Comparison of ENCODE assay signal across 9 cellular contexts in genomic region chr4:2931765-2932560, GRCh38. TPM values are rescaled to one million over a fixed set of nuclear protein-coding genes. Genes with fewer than 3 reads are reported as not detected.
A peak's percentile ranks its signal among the peaks of the same experiment; 100 is the strongest.
DNase-seq lines count a peak whose midpoint lies in the region; ATAC-seq, FAIRE-seq and TF ChIP-seq lines count a peak whose summit lies in the region.
"Had no signal": no experiment of that assay in that cellular context is flagged by ENCODE, and none has a peak within 500 bp of the region (broad histone marks: within the 10 kb centered on the region; RNA-seq: fewer than 3 reads in every experiment).

No MANE protein-coding gene starts in this region.

- peaks cover 21% of the 10 kb centered on the region for H3F3A ChIP-seq in SK-N-SH (replicated peaks; ENCODE audit: insufficient read depth)

- H3K9me2 ChIP-seq in HCT116 (ENCODE audit: insufficient read depth) (no peaks in the 10 kb centered on the region), SK-N-SH (no peaks in the 10 kb centered on the region)

- no peaks in the 10 kb centered on the region for H3K27me3 Mint-ChIP-seq in astrocyte (ENCODE audit: low read depth, unreplicated experiment)

- H4K20me1 ChIP-seq in HCT116 (ENCODE audit: insufficient read depth) (peaks cover 3% of the 10 kb centered on the region; the same call in 1 of the 2 replicates), astrocyte (ENCODE audit: insufficient read depth, low read length) (peaks cover 60% of the 10 kb centered on the region), SK-N-SH (ENCODE audit: insufficient read depth) (0 out of 2 replicates have a peak, but pooled peaks cover 10% of the 10 kb centered on the region)

- TF ChIP-seq RAD21 in HCT116 (IDR thresholded peaks at IDR 0.05; ENCODE audit: low read depth) (no peak), SK-N-SH (IDR thresholded peaks at IDR 0.05; ENCODE audit: low read length) (no peak)

- H3K4me2 ChIP-seq in HCT116 (ENCODE audit: low read length) (no peak overlapping the region; the same call in 1 of the 2 replicates), astrocyte (ENCODE audit: low read length) (peak overlapping the region; percentile 93), SK-N-SH (no peak overlapping the region)

- H3K79me2 ChIP-seq in HCT116 (ENCODE audit: insufficient read depth, low read length) (peaks cover 36% of the 10 kb centered on the region), astrocyte (ENCODE audit: insufficient read depth, low read length) (peaks cover 46% of the 10 kb centered on the region), SK-N-SH (ENCODE audit: insufficient read depth) (peaks cover 36% of the 10 kb centered on the region)

- no peak for TF ChIP-seq POLR2A in HCT116 (IDR thresholded peaks at IDR 0.05; ENCODE audit: borderline replicate concordance, extremely low read depth, insufficient read depth, insufficient read length)

- no peaks in the 10 kb centered on the region for H3K9me3 ChIP-seq in HCT116 (ENCODE audit: control insufficient read depth in 1 of 2, insufficient read depth in 1 of 2, low read depth in 1 of 2, low read length in 2 of 2)
- H3K9me3 ChIP-seq in astrocyte (ENCODE audit: insufficient read depth, low read depth, low read length), result no peaks in the 10 kb centered on the region
- H3K9me3 ChIP-seq in mucosa of descending colon, result no peaks in the 10 kb centered on the region
- H3K9me3 ChIP-seq in SK-N-SH, result no peaks in the 10 kb centered on the region
- H3K9me3 ChIP-seq: HAP-1 had no signal

- no peaks in the 10 kb centered on the region for H3K9me3 Mint-ChIP-seq in astrocyte (ENCODE audit: unreplicated experiment)

- H3K4me3 ChIP-seq in GM12865 (ENCODE audit: low read depth, low read length), result peak overlapping the region; percentile 71
- H3K4me3 ChIP-seq in HCT116 (replicated peaks in 1 of 2; ENCODE audit: low read depth in 1 of 2, low read length in 2 of 2), result no peak overlapping the region
- H3K4me3 ChIP-seq in astrocyte (ENCODE audit: insufficient read depth, low read depth, low read length), result no peak overlapping the region
- H3K4me3 ChIP-seq in mucosa of descending colon, result no peak overlapping the region
- H3K4me3 ChIP-seq in SK-N-SH (ENCODE audit: low read depth in 2 of 2, low read length in 1 of 2), result no peak overlapping the region; a peak in 1 of 4 replicates

- ATAC-seq in HCT116 (no peak), mucosa of descending colon (peak; percentile 23)

- H3K4me1 Mint-ChIP-seq in astrocyte (ENCODE audit: low read depth, unreplicated experiment), result peaks cover 20% of the 10 kb centered on the region

- 97% methylated on average over 21 of the region's 35 CpGs for WGBS in SK-N-SH (ENCODE audit: low lambda C conversion rate)

- RAD21 ChIA-PET in HCT116 (lab: Charles Lee; ENCODE audit: low non-redundant PET in 1 of 2, low total read pairs in 2 of 2, uncharacterized antibody in 2 of 2, unreplicated experiment in 2 of 2), result no interaction called here

- peaks cover 4 to 31% of the 10 kb centered on the region in 2 experiments; a peak in 2 of 4 replicates for H3K36me3 ChIP-seq in HCT116 (ENCODE audit: control insufficient read depth in 1 of 2, insufficient read depth in 2 of 2, low read length in 2 of 2)
- peaks cover 10% of the 10 kb centered on the region for H3K36me3 ChIP-seq in astrocyte (ENCODE audit: insufficient read depth, low read length)
- H3K36me3 ChIP-seq in mucosa of descending colon (ENCODE audit: low read depth), result peaks cover 3% of the 10 kb centered on the region
- H3K36me3 ChIP-seq in SK-N-SH (replicated peaks in 1 of 2; ENCODE audit: control insufficient read depth in 1 of 2, insufficient read depth in 2 of 2, low read length in 1 of 2), result peaks cover 14 to 61% of the 10 kb centered on the region in 2 experiments

- H3K4me3 Mint-ChIP-seq in astrocyte (ENCODE audit: unreplicated experiment), result no peak overlapping the region

- H3K9ac ChIP-seq in HCT116 (ENCODE audit: low read length) (no peak overlapping the region), astrocyte (ENCODE audit: low read length) (no peak overlapping the region), SK-N-SH (no peak overlapping the region)

- H2AFZ ChIP-seq in HCT116 (ENCODE audit: low read depth, low read length, poor library complexity, severe bottlenecking) (no peak overlapping the region), astrocyte (ENCODE audit: low read depth, low read length) (no peak overlapping the region), SK-N-SH (ENCODE audit: low read depth) (no peak overlapping the region)

- peak; percentile 51 for TF ChIP-seq CTCF in GM12865 (IDR thresholded peaks at IDR 0.05; ENCODE audit: insufficient read depth, low read depth, low read length, missing control alignments)
- no peak for TF ChIP-seq CTCF in HCT116 (IDR thresholded peaks at IDR 0.05 in 2 of 3, conservative IDR thresholded peaks at IDR 0.05 in 1 of 3; ENCODE audit: borderline replicate concordance in 1 of 3, insufficient read depth in 1 of 3, low read depth in 2 of 3, low read length in 2 of 3)
- TF ChIP-seq CTCF in RWPE1 (conservative IDR thresholded peaks at IDR 0.05; ENCODE audit: low read depth), result no peak
- TF ChIP-seq CTCF in astrocyte (IDR thresholded peaks at IDR 0.05; ENCODE audit: insufficient read depth, low read depth, low read length), result no peak
- no peak for TF ChIP-seq CTCF in mucosa of descending colon (IDR thresholded peaks at IDR 0.05)
- TF ChIP-seq CTCF in SK-N-SH (IDR thresholded peaks at IDR 0.05), result no peak

- DNase-seq in GM12865 (ENCODE audit: low read depth), result peak; percentile 89
- DNase-seq in HCT116 (ENCODE audit: low read depth, low spot score), result no peak
- DNase-seq in RWPE1 (ENCODE audit: low spot score), result no peak
- DNase-seq in astrocyte (ENCODE audit: low read depth), result no peak
- peak; percentile 47 to 89 (median 65) for DNase-seq in mucosa of descending colon
- DNase-seq in SK-N-SH, result no peak
- no peak for DNase-seq in HUDEP-2 (lab: John Stamatoyannopoulos, UW; ENCODE audit: unreplicated experiment in 76 of 76)
- no peak for DNase-seq in A172 (ENCODE audit: low spot score)

- H3K27me3 ChIP-seq in HCT116 (ENCODE audit: insufficient read depth, low read length) (no peaks in the 10 kb centered on the region), astrocyte (ENCODE audit: insufficient read depth, low read length) (no peaks in the 10 kb centered on the region), SK-N-SH (ENCODE audit: insufficient read depth) (no peaks in the 10 kb centered on the region)

- CTCF ChIA-PET in HCT116 (lab: Charles Lee) (no interaction called here), RWPE1 (lab: Yijun Ruan, JAX) (no interaction called here), SK-N-SH (lab: Yijun Ruan, JAX) (no interaction called here)

- intact Hi-C loops in HCT116 (cut with micrococcal nuclease), result no loop called here
- intact Hi-C loops in mucosa of descending colon (cut with DNase I, micrococcal nuclease), result loop anchor here (10.0 kb wide), 2 partner anchors 87 to 167 kb away; partner anchors contain the start of gene ADD1 (in 1 of the 2)

- H3K4me1 ChIP-seq in HCT116 (ENCODE audit: control insufficient read depth in 1 of 2, insufficient read depth in 2 of 2, low read length in 2 of 2) (peaks cover 14 to 29% of the 10 kb centered on the region in 2 experiments), astrocyte (ENCODE audit: insufficient read depth, low read length) (peaks cover 37% of the 10 kb centered on the region), mucosa of descending colon (ENCODE audit: low read depth) (peaks cover 34% of the 10 kb centered on the region), SK-N-SH (ENCODE audit: control insufficient read depth in 1 of 2, insufficient read depth in 2 of 2, low read depth in 1 of 2, low read length in 1 of 2) (peaks cover 20 to 34% of the 10 kb centered on the region in 2 experiments)

- peak overlapping the region; percentile 58 for H3K27ac Mint-ChIP-seq in astrocyte (ENCODE audit: unreplicated experiment)

- no TSS peak for BruUV-seq in HCT116 (replicated peaks; lab: Mats Ljungman, UMichigan)

- POLR2A ChIA-PET in HCT116 (lab: Charles Lee), result no interaction called here
- POLR2A ChIA-PET in RWPE1 (lab: Yijun Ruan, JAX; ENCODE audit: low non-redundant PET), result no interaction called here
- POLR2A ChIA-PET in SK-N-SH (lab: Yijun Ruan, JAX), result no interaction called here

- no peak for TF ChIP-seq EP300 in SK-N-SH (IDR thresholded peaks at IDR 0.05; ENCODE audit: borderline replicate concordance in 1 of 2, low read depth in 1 of 2, low read length in 1 of 2)

- no peak for FAIRE-seq in astrocyte (lab: Jason Lieb, UNC)

- peaks cover 11% of the 10 kb centered on the region for H3K36me3 Mint-ChIP-seq in astrocyte (ENCODE audit: low read depth, unreplicated experiment)

- H3K27ac ChIP-seq in HCT116 (ENCODE audit: low read depth, low read length), result no peak overlapping the region; the same call in 1 of the 2 replicates
- peak overlapping the region; percentile 92 for H3K27ac ChIP-seq in RWPE1
- H3K27ac ChIP-seq in astrocyte (ENCODE audit: low read depth, low read length), result no peak overlapping the region
- H3K27ac ChIP-seq in SK-N-SH (ENCODE audit: low read depth in 2 of 2, low read length in 1 of 2), result no peak overlapping the region; a peak in 1 of 4 replicates

TF ChIP-seq in HCT116, 20 proteins besides CTCF, POLR2A, EP300 and RAD21 (continues in another document):
- TF ChIP-seq CEBPB (IDR thresholded peaks at IDR 0.05; ENCODE audit: low read depth), result no peak
- no peak for TF ChIP-seq MAX (IDR thresholded peaks at IDR 0.05)
- TF ChIP-seq SIN3A (IDR thresholded peaks at IDR 0.05; ENCODE audit: low read depth), result no peak

TF ChIP-seq in SK-N-SH, 30 proteins besides CTCF, POLR2A, EP300 and RAD21 (continues in another document):
- TF ChIP-seq JUND (IDR thresholded peaks at IDR 0.05), result no peak

RNA-seq across cellular contexts. Expression of gene NOP14, which starts 31.2 kb away (rescaled TPM):
- 67.3 TPM for total RNA-seq in HCT116 (2021; ENCODE audit: unreplicated experiment)
- 39.1 and 51.6 TPM in 2 replicates for polyA plus RNA-seq in HCT116 (2012)
- total RNA-seq in astrocyte, result 28.3 and 35.3 TPM in 2 replicates
- total RNA-seq in mucosa of descending colon, result 10 to 100 TPM; 18.2 to 23.8 (median 23.5) TPM
- polyA plus RNA-seq in SK-N-SH (2012; rRNA removed), result 7.5 and 9.8 TPM in 2 replicates
- 9.9 and 12.4 TPM in 2 replicates for polyA plus RNA-seq in SK-N-SH (2012; cell fraction: cytosol; rRNA removed)
- 11.4 and 12.0 TPM in 2 replicates for polyA plus RNA-seq in SK-N-SH (2012; cell fraction: nucleus; rRNA removed)
- total RNA-seq in A172 (2014; rRNA removed; shearing (Covaris generic)), result 23.8 and 33.1 TPM in 2 replicates

RNA-seq across cellular contexts. Expression of gene GRK4, which starts 31.4 kb away (rescaled TPM):
- total RNA-seq in HCT116 (2021; ENCODE audit: unreplicated experiment) (4.2 TPM), astrocyte (6.7 and 8.5 TPM in 2 replicates), mucosa of descending colon (1 to 10 TPM in 2 of 3 donors, under 1 TPM in 1; 0.87 to 8.9 (median 3.9) TPM)
- 1.3 and 2.2 TPM in 2 replicates for polyA plus RNA-seq in HCT116 (2012)
- 2.2 and 2.7 TPM in 2 replicates for polyA plus RNA-seq in SK-N-SH (2012; rRNA removed)
- 2.2 and 2.9 TPM in 2 replicates for polyA plus RNA-seq in SK-N-SH (2012; cell fraction: cytosol; rRNA removed)
- 3.4 and 4.5 TPM in 2 replicates for polyA plus RNA-seq in SK-N-SH (2012; cell fraction: nucleus; rRNA removed)
- total RNA-seq in A172 (2014; rRNA removed; shearing (Covaris generic)), result 4.9 and 8.5 TPM in 2 replicates

Comparison
In these comparisons a context has a peak if more than half of its experiments do, and no peak if none do; other contexts are left out.
1. DNase-seq: peak in GM12865 (single experiment) and mucosa of descending colon (3 of 3); none in HCT116 (single experiment), RWPE1 (single experiment), astrocyte (single experiment), SK-N-SH (single experiment), HUDEP-2 (0 of 76) and A172 (single experiment).